In the genomic region with DNA sequence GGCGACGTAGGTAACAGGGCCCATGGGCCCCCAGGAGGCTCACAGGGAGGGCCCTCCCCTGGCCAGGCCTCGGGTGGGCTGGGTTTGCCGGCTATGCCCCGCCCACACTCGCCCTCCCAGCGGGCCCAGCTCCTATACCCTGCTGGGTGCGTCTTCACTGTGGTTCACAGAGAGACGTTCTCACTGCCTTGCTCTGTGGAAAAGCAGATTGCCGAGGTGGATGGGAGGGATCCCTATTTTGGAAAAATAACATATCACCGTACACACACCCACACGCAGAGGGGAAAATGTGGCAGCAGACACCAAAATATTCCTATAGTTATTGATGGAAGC, we compare ENCODE assay signal across 8 cellular contexts. TPM values are rescaled to one million over a fixed set of nuclear protein-coding genes. Genes with fewer than 3 reads are reported as not detected.
A peak's percentile ranks its signal among the peaks of the same experiment; 100 is the strongest.
DNase-seq lines count a peak whose midpoint lies in the region; ATAC-seq, FAIRE-seq and TF ChIP-seq lines count a peak whose summit lies in the region.

No MANE protein-coding gene starts in this region.

- no peak overlapping the region for H3K56ac ChIP-seq in H1 (replicated peaks; ENCODE audit: insufficient read length, low read depth, low read length)

- H2AFZ ChIP-seq in H1 (ENCODE audit: low read length), result no peak overlapping the region

- H2AK5ac ChIP-seq in H1 (ENCODE audit: low read depth, low read length), result no peak overlapping the region

- TF ChIP-seq RAD21 in H1 (IDR thresholded peaks at IDR 0.05 in 1 of 2, conservative IDR thresholded peaks at IDR 0.05 in 1 of 2; ENCODE audit: low read depth in 2 of 2, low read length in 2 of 2), result no peak

- H3K36me3 ChIP-seq in H1 (ENCODE audit: control insufficient read depth in 2 of 4, insufficient read depth in 4 of 4, low read length in 3 of 4), result no peaks in the 10 kb centered on the region
- H3K36me3 ChIP-seq in suprapubic skin, result no peaks in the 10 kb centered on the region

- H3K27ac ChIP-seq in H1 (ENCODE audit: low read depth, low read length), result no peak overlapping the region
- peak overlapping the region; percentile 91 for H3K27ac ChIP-seq in suprapubic skin

- H4K91ac ChIP-seq in H1 (replicated peaks; ENCODE audit: insufficient read length, low read length), result no peak overlapping the region

- no peak overlapping the region for H4K5ac ChIP-seq in H1 (ENCODE audit: insufficient read length, low read depth, low read length)

- H3K9me3 ChIP-seq in H1 (ENCODE audit: insufficient read depth in 2 of 2, low read depth in 1 of 2, low read length in 1 of 2), result no peaks in the 10 kb centered on the region
- no peaks in the 10 kb centered on the region for H3K9me3 ChIP-seq in suprapubic skin

- no peak overlapping the region for H3K18ac ChIP-seq in H1 (ENCODE audit: extremely low read depth, low read length)

- TF ChIP-seq CTCF in H1 (IDR thresholded peaks at IDR 0.05; ENCODE audit: control extremely low read depth in 1 of 3, insufficient read depth in 1 of 3, low read depth in 1 of 3, low read length in 3 of 3), result no peak
- TF ChIP-seq CTCF in suprapubic skin (IDR thresholded peaks at IDR 0.05), result no peak

- H3K9ac ChIP-seq in H1 (replicated peaks in 1 of 4; ENCODE audit: extremely low read depth in 1 of 4, low read depth in 3 of 4, low read length in 3 of 4), result no peak overlapping the region

- no peak overlapping the region for H2BK12ac ChIP-seq in H1 (ENCODE audit: low read depth, low read length)

- H2BK20ac ChIP-seq in H1 (ENCODE audit: low read length), result no peak overlapping the region

- H3K27me3 ChIP-seq in H1 (replicated peaks in 1 of 4; ENCODE audit: control insufficient read depth in 3 of 4, extremely low read depth in 1 of 4, insufficient read depth in 3 of 4, low read length in 3 of 4), result peaks cover 0 to 15% (median 8%) of the 10 kb centered on the region in 4 experiments; a peak in 4 of 7 replicates
- H3K27me3 ChIP-seq in suprapubic skin, result no peaks in the 10 kb centered on the region

- POLR2A ChIA-PET in H1 (lab: Charles Lee; ENCODE audit: partially characterized antibody), result interaction anchor here (1.2 kb wide), 1 partner anchor 37 kb away, joined by 4 read pairs; no protein-coding TSS in a partner anchor

- H2BK15ac ChIP-seq in H1 (ENCODE audit: low read length), result no peak overlapping the region

- DNase-seq in ELF-1 (ENCODE audit: low read depth, low spot score) (peak; percentile 48), NCI-H2227 treated with DMSO at 0.1 percent for 48 hours (lab: John Stamatoyannopoulos, UW) (peak; percentile 7), H1 (ENCODE audit: low read depth in 1 of 2, low spot score in 2 of 2) (no peak), occipital lobe (lab: John Stamatoyannopoulos, UW) (peak; percentile 16), suprapubic skin (ENCODE audit: low spot score in 2 of 2) (no peak), pons (ENCODE audit: low spot score) (no peak)
- DNase-seq in activated CD8-positive, alpha-beta memory T cell treated with anti-CD3 and anti-CD28 coated beads for 24 hours, result peak; percentile 86

- no peak for FAIRE-seq in H1 (lab: Jason Lieb, UNC)

- H3K4me1 ChIP-seq in H1 (replicated peaks in 1 of 4; ENCODE audit: control insufficient read depth in 3 of 4, insufficient read depth in 4 of 4, low read length in 3 of 4), result peaks cover 2 to 11% (median 5%) of the 10 kb centered on the region in 4 experiments
- peaks cover 37% of the 10 kb centered on the region for H3K4me1 ChIP-seq in suprapubic skin

- H3K4me3 ChIP-seq in H1 (ENCODE audit: extremely low read depth in 1 of 4, insufficient read depth in 2 of 4, low read depth in 3 of 4, low read length in 4 of 4) (peak overlapping the region; percentile 14 to 64 (median 34); a peak in 6 of 8 replicates), suprapubic skin (peak overlapping the region; percentile 70)

- peak overlapping the region; percentile 67 to 84 for H3K4me2 ChIP-seq in H1 (ENCODE audit: insufficient read depth in 1 of 2, low read depth in 2 of 2, low read length in 2 of 2)

- H3K4ac ChIP-seq in H1 (replicated peaks; ENCODE audit: insufficient read length, low read depth, low read length), result no peak overlapping the region

- H3K79me1 ChIP-seq in H1 (ENCODE audit: low read depth, low read length), result no peaks in the 10 kb centered on the region; the same call in 1 of the 2 replicates

- CTCF ChIA-PET in H1 (lab: Charles Lee; ENCODE audit: partially characterized antibody), result interaction anchor here (1.3 to 3.1 kb wide), 7 partner anchors 10 to 108 kb away, joined by 4 to 17 read pairs (median 7); no protein-coding TSS in a partner anchor

- WGBS in H1 (ENCODE audit: extremely low coverage in 1 of 2, insufficient coverage in 1 of 2, insufficient read length in 1 of 2, insufficient replicate concordance in 2 of 2, low coverage in 1 of 2, low lambda C conversion rate in 2 of 2, missing lambda C conversion rate in 1 of 2), 2 experiments, result 26% methylated on average over 12 of the region's 12 CpGs; no CpG with 5 or more reads in 1 of the 2 experiments
- WGBS in suprapubic skin, result 13% methylated on average over 11 of the region's 12 CpGs

- H3K79me2 ChIP-seq in H1 (ENCODE audit: control insufficient read depth in 1 of 2, insufficient read depth in 2 of 2, low read length in 2 of 2), result no peaks in the 10 kb centered on the region

- no peak overlapping the region for H3K14ac ChIP-seq in H1 (ENCODE audit: insufficient read length)

- peaks cover 0 to 5% of the 10 kb centered on the region in 2 experiments for H4K20me1 ChIP-seq in H1 (replicated peaks in 1 of 2; ENCODE audit: control insufficient read depth in 1 of 2, insufficient read depth in 2 of 2, low read length in 2 of 2)

- peak; percentile 33 for ATAC-seq in HG02571 (IDR thresholded peaks at IDR 0.05; ENCODE audit: unreplicated experiment)

- no peak overlapping the region for H2BK120ac ChIP-seq in H1 (replicated peaks; ENCODE audit: low read depth, low read length)

- TF ChIP-seq POLR2A in H1 (IDR thresholded peaks at IDR 0.05; ENCODE audit: control extremely low read depth in 1 of 2, low read depth in 2 of 2, low read length in 2 of 2) (no peak), suprapubic skin (IDR thresholded peaks at IDR 0.05) (peak in 1 of 2 donors; percentile 13)

- H4K8ac ChIP-seq in H1 (ENCODE audit: extremely low read depth, insufficient read depth, low read length), result no peak overlapping the region

- peaks cover 11% of the 10 kb centered on the region; the same call in 1 of the 2 replicates for H3K23me2 ChIP-seq in H1 (ENCODE audit: low read depth, low read length)

- H3K23ac ChIP-seq in H1 (ENCODE audit: insufficient read length), result no peak overlapping the region

- no peak overlapping the region for H2BK5ac ChIP-seq in H1 (ENCODE audit: low read depth, low read length)

- TF ChIP-seq EP300 in H1 (IDR thresholded peaks at IDR 0.05; ENCODE audit: borderline replicate concordance in 1 of 2, low read depth in 2 of 2, low read length in 2 of 2), result no peak
- no peak for TF ChIP-seq EP300 in suprapubic skin (IDR thresholded peaks at IDR 0.05)

TF ChIP-seq in H1, 55 proteins besides CTCF, POLR2A, EP300 and RAD21:
- TF ChIP-seq SP2 (IDR thresholded peaks at IDR 0.05; ENCODE audit: low read length) (no peak), PHF8 (conservative IDR thresholded peaks at IDR 0.05; ENCODE audit: low read depth, low read length) (no peak), TCF12 (IDR thresholded peaks at IDR 0.05; ENCODE audit: low read depth, low read length) (no peak), BRCA1 (IDR thresholded peaks at IDR 0.05; ENCODE audit: low read depth, low read length) (no peak), RXRA (IDR thresholded peaks at IDR 0.05; ENCODE audit: insufficient read depth, low read depth, low read length) (no peak), EZH2 (IDR thresholded peaks at IDR 0.05; ENCODE audit: low read depth, low read length, severe bottlenecking) (no peak), SAP30 (IDR thresholded peaks at IDR 0.05; ENCODE audit: insufficient read depth, insufficient replicate concordance, low read length) (no peak), SIN3A (conservative IDR thresholded peaks at IDR 0.05 in 1 of 2, IDR thresholded peaks at IDR 0.05 in 1 of 2; ENCODE audit: low read depth in 1 of 2, low read length in 2 of 2) (no peak), CBX8 (IDR thresholded peaks at IDR 0.05; ENCODE audit: borderline replicate concordance, low read depth, low read length) (no peak), MAFK (IDR thresholded peaks at IDR 0.05; ENCODE audit: low read depth, low read length) (no peak), ASH2L (IDR thresholded peaks at IDR 0.05; ENCODE audit: low read length) (no peak), SP1 (IDR thresholded peaks at IDR 0.05; ENCODE audit: low read depth, low read length) (no peak)
- TF ChIP-seq, protein P1, sequence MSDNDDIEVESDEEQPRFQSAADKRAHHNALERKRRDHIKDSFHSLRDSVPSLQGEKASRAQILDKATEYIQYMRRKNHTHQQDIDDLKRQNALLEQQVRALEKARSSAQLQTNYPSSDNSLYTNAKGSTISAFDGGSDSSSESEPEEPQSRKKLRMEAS (IDR thresholded peaks at IDR 0.05), result no peak
- TF ChIP-seq, protein P2, sequence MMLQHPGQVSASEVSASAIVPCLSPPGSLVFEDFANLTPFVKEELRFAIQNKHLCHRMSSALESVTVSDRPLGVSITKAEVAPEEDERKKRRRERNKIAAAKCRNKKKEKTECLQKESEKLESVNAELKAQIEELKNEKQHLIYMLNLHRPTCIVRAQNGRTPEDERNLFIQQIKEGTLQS (IDR thresholded peaks at IDR 0.05; ENCODE audit: insufficient read depth, low read depth, low read length), result no peak

RNA-seq across cellular contexts. Expression of a gene that starts 49.6 kb away (rescaled TPM):
- total RNA-seq in H1 (2021; fragmentation: NEBNext Ultra II Directional; extraction: Animal tissue kit (Norgen Biotek cat#: 25700)), result 8.2 and 9.0 TPM in 2 replicates
- 1.7 and 2.4 TPM in 2 replicates for polyA plus RNA-seq in H1 (2011; rRNA removed)
- polyA plus RNA-seq in H1 (2011; cell fraction: cytosol; rRNA removed), result 3.3 TPM
- 1.8 TPM for polyA plus RNA-seq in H1 (2011; cell fraction: nucleus; rRNA removed)
- polyA plus RNA-seq in H1 (2012, experiment 1 of 2), result 4.6 to 6.5 TPM (median 5.1 TPM) in 4 replicates
- 1.1 TPM for polyA plus RNA-seq in H1 (2012, experiment 2 of 2)
- 5.7 TPM for polyA plus RNA-seq in H1 (2013, experiment 1 of 2)
- polyA plus RNA-seq in H1 (2013, experiment 2 of 2), result 6.7 TPM
- 2.2 TPM in 2 replicates for polyA minus RNA-seq in H1 (2011; rRNA and poly(A)+ RNA removed)
- 1.6 TPM for polyA minus RNA-seq in H1 (2011; cell fraction: cytosol; rRNA and poly(A)+ RNA removed)
- polyA minus RNA-seq in H1 (2011; cell fraction: nucleus; rRNA and poly(A)+ RNA removed), result 7.6 TPM
- 11.1 TPM for total RNA-seq in occipital lobe
- 1 to 10 TPM; 3.9 to 5.7 (median 4.6) TPM for total RNA-seq in suprapubic skin

Comparison
In these comparisons a context has a peak if more than half of its experiments do, and no peak if none do; other contexts are left out.
1. DNase-seq: peak in ELF-1 (single experiment), NCI-H2227 treated with DMSO at 0.1 percent for 48 hours (single experiment), activated CD8-positive, alpha-beta memory T cell treated with anti-CD3 and anti-CD28 coated beads for 24 hours (single experiment) and occipital lobe (single experiment); none in H1 (0 of 2), suprapubic skin (0 of 2) and pons (single experiment).